8 cellular contexts compared by ENCODE assay signal in genomic region chr17:4806770-4807533, GRCh38. TPM values are rescaled to one million over a fixed set of nuclear protein-coding genes. Genes with fewer than 3 reads are reported as not detected.
DNase-seq lines count a peak whose midpoint lies in the region; ATAC-seq and TF ChIP-seq lines count a peak whose summit lies in the region.

Gene PLD2 (plus strand): TSS chr17:4807152. CDS start chr17:4807773, 621 bp downstream.

- H3K9me3 ChIP-seq in OCI-LY1 (ENCODE audit: low read length) = no peaks in the 10 kb centered on the region
- H3K9me3 ChIP-seq in mononuclear cell (ENCODE audit: low read depth, low read length) = no peaks in the 10 kb centered on the region

- H3K27me3 ChIP-seq in OCI-LY1 (ENCODE audit: insufficient read depth, low read length) = no peaks in the 10 kb centered on the region
- peaks cover 5% of the 10 kb centered on the region for H3K27me3 ChIP-seq in mononuclear cell (ENCODE audit: insufficient read depth, low read length)

- H3F3A ChIP-seq in OCI-LY1 (ENCODE audit: insufficient read depth, low read length) = no peaks in the 10 kb centered on the region

- H3K36me3 ChIP-seq in OCI-LY1 (ENCODE audit: insufficient read depth, low read length) = no peaks in the 10 kb centered on the region

- peak within 1 kb of the TSS; percentile 84 for H3K4me2 ChIP-seq in OCI-LY1 (ENCODE audit: low read length)

- peak within 1 kb of the TSS; percentile 77 for H3K27ac ChIP-seq in C4-2B
- no peak within 1 kb of the TSS for H3K27ac ChIP-seq in OCI-LY1 (ENCODE audit: low read depth, low read length, poor library complexity, severe bottlenecking)

- H3K9ac ChIP-seq in OCI-LY1 (ENCODE audit: low read length) = peak within 1 kb of the TSS; percentile 67

- H3K4me3 ChIP-seq in OCI-LY1 (ENCODE audit: low read depth, low read length, poor library complexity, severe bottlenecking) (peak within 1 kb of the TSS; percentile 68), epithelial cell of esophagus (ENCODE audit: low read length) (peak within 1 kb of the TSS; percentile 61), mononuclear cell (ENCODE audit: low read length) (peak within 1 kb of the TSS; percentile 55)

- H3K9me2 ChIP-seq in OCI-LY1 (ENCODE audit: low read depth, low read length) = no peaks in the 10 kb centered on the region

- ATAC-seq in GM19324 (IDR thresholded peaks at IDR 0.05; ENCODE audit: low FRiP score, unreplicated experiment) = peak; percentile 95
- ATAC-seq in HG03469 (IDR thresholded peaks at IDR 0.05; ENCODE audit: unreplicated experiment) = peak; percentile 51

- peaks cover 15% of the 10 kb centered on the region for H3K4me1 ChIP-seq in OCI-LY1 (ENCODE audit: insufficient read depth, low read length, severe bottlenecking)
- peaks cover 15% of the 10 kb centered on the region for H3K4me1 ChIP-seq in mononuclear cell (ENCODE audit: insufficient read depth, low read length)

- H3K79me2 ChIP-seq in OCI-LY1 (ENCODE audit: insufficient read depth, low read length) = no peaks in the 10 kb centered on the region

- DNase-seq in activated T-cell treated with anti-CD3 and anti-CD28 coated beads for 24 hours (ENCODE audit: low read depth) (peak; percentile 80), epithelial cell of esophagus (ENCODE audit: low read depth) (peak; percentile 88)
- DNase-seq in stimulated activated CD8-positive, alpha-beta memory T cell treated with anti-CD3 and anti-CD28 coated beads, Interleukin-2, amount 100 ng/mL, for 1 hour (ENCODE audit: low read depth in 2 of 2) = peak; percentile 65 to 75

- no peaks in the 10 kb centered on the region for H4K20me1 ChIP-seq in OCI-LY1 (ENCODE audit: insufficient read depth, low read length)

- H2AFZ ChIP-seq in OCI-LY1 (ENCODE audit: low read length) = no peak within 1 kb of the TSS

- TF ChIP-seq CTCF in C4-2B (conservative IDR thresholded peaks at IDR 0.05) = no peak
- TF ChIP-seq CTCF in OCI-LY1 (IDR thresholded peaks at IDR 0.05; ENCODE audit: low read length) = no peak
- TF ChIP-seq CTCF in epithelial cell of esophagus (IDR thresholded peaks at IDR 0.05; ENCODE audit: insufficient read depth, low read depth, low read length, missing control alignments) = no peak

RNA-seq across cellular contexts. Expression of gene PLD2, which starts in this region (rescaled TPM):
- 7.9 TPM for total RNA-seq in mononuclear cell
